1 cellular context compared by ENCODE assay signal in the genomic region with DNA sequence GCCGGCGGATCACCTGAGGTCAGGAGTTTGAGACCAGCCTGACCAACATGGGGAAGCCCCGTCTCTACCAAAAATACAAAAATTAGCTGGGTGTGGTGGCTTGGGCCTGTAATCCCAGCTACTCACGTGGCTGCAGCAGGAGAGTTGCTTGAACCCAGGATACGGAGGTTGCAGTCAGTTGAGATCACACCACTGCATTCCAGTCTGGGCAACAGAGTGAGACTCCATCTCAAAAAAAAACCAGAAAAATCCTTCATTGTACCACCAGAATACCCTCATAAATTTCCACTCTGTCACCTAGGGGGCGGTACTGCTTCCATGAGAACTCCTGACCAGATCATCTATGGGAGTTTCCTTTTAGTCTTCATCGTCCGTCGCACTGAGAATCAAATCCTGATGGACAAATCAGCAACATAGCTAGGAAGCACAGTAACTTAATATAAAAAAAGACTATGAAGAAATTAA.
TF ChIP-seq lines count a peak whose summit lies in the region.

No MANE protein-coding gene starts in this region.

TF ChIP-seq in GM12878, 131 proteins besides CTCF, POLR2A, EP300 and RAD21 (continued from another document and continues in another):
- TF ChIP-seq, protein P1, sequence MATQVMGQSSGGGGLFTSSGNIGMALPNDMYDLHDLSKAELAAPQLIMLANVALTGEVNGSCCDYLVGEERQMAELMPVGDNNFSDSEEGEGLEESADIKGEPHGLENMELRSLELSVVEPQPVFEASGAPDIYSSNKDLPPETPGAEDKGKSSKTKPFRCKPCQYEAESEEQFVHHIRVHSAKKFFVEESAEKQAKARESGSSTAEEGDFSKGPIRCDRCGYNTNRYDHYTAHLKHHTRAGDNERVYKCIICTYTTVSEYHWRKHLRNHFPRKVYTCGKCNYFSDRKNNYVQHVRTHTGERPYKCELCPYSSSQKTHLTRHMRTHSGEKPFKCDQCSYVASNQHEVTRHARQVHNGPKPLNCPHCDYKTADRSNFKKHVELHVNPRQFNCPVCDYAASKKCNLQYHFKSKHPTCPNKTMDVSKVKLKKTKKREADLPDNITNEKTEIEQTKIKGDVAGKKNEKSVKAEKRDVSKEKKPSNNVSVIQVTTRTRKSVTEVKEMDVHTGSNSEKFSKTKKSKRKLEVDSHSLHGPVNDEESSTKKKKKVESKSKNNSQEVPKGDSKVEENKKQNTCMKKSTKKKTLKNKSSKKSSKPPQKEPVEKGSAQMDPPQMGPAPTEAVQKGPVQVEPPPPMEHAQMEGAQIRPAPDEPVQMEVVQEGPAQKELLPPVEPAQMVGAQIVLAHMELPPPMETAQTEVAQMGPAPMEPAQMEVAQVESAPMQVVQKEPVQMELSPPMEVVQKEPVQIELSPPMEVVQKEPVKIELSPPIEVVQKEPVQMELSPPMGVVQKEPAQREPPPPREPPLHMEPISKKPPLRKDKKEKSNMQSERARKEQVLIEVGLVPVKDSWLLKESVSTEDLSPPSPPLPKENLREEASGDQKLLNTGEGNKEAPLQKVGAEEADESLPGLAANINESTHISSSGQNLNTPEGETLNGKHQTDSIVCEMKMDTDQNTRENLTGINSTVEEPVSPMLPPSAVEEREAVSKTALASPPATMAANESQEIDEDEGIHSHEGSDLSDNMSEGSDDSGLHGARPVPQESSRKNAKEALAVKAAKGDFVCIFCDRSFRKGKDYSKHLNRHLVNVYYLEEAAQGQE (IDR thresholded peaks at IDR 0.05; ENCODE audit: low read depth, low read length) = no peak
- no peak for TF ChIP-seq WRNIP1 (IDR thresholded peaks at IDR 0.05; ENCODE audit: borderline replicate concordance, low read depth, low read length)
- TF ChIP-seq, protein P2, sequence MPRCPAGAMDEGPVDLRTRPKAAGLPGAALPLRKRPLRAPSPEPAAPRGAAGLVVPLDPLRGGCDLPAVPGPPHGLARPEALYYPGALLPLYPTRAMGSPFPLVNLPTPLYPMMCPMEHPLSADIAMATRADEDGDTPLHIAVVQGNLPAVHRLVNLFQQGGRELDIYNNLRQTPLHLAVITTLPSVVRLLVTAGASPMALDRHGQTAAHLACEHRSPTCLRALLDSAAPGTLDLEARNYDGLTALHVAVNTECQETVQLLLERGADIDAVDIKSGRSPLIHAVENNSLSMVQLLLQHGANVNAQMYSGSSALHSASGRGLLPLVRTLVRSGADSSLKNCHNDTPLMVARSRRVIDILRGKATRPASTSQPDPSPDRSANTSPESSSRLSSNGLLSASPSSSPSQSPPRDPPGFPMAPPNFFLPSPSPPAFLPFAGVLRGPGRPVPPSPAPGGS (IDR thresholded peaks at IDR 0.05; ENCODE audit: borderline replicate concordance, insufficient read depth, low read depth, low read length, poor library complexity, severe bottlenecking) = no peak
- TF ChIP-seq SMAD1 (IDR thresholded peaks at IDR 0.05; ENCODE audit: low read depth, partially characterized antibody) = no peak
- TF ChIP-seq HDAC6 (IDR thresholded peaks at IDR 0.05; ENCODE audit: unreplicated experiment) = no peak
- no peak for TF ChIP-seq SIN3A (IDR thresholded peaks at IDR 0.05; ENCODE audit: low read depth, low read length)
- TF ChIP-seq ASH2L (IDR thresholded peaks at IDR 0.05; ENCODE audit: borderline replicate concordance, low read depth) = no peak
- TF ChIP-seq MYB (IDR thresholded peaks at IDR 0.05; ENCODE audit: borderline replicate concordance, low read depth, low read length) = no peak
- peak; percentile 55 for TF ChIP-seq IKZF1 (conservative IDR thresholded peaks at IDR 0.05)
- no peak for TF ChIP-seq PML (IDR thresholded peaks at IDR 0.05; ENCODE audit: low read length)
- TF ChIP-seq CBFB (IDR thresholded peaks at IDR 0.05; ENCODE audit: low read depth) = peak; percentile 44; the same call in 1 of the 2 replicates
- 0 out of 2 replicates have a peak, but pooled peaks have one; percentile 52 for TF ChIP-seq BACH1 (IDR thresholded peaks at IDR 0.05; ENCODE audit: borderline replicate concordance)
- no peak for TF ChIP-seq NFIC (IDR thresholded peaks at IDR 0.05; ENCODE audit: low read depth, low read length)
- peak; percentile 54 for TF ChIP-seq NBN (IDR thresholded peaks at IDR 0.05)
- no peak for TF ChIP-seq SPI1 (IDR thresholded peaks at IDR 0.05; ENCODE audit: borderline replicate concordance, insufficient read depth, low read depth, low read length)
- no peak for TF ChIP-seq SREBF1 (IDR thresholded peaks at IDR 0.05; ENCODE audit: low read length)
- TF ChIP-seq, protein P3, sequence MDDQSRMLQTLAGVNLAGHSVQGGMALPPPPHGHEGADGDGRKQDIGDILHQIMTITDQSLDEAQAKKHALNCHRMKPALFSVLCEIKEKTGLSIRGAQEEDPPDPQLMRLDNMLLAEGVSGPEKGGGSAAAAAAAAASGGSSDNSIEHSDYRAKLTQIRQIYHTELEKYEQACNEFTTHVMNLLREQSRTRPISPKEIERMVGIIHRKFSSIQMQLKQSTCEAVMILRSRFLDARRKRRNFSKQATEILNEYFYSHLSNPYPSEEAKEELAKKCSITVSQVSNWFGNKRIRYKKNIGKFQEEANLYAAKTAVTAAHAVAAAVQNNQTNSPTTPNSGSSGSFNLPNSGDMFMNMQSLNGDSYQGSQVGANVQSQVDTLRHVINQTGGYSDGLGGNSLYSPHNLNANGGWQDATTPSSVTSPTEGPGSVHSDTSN (IDR thresholded peaks at IDR 0.05; ENCODE audit: insufficient replicate concordance, low read depth, low read length) = no peak
- TF ChIP-seq MXI1 (IDR thresholded peaks at IDR 0.05; ENCODE audit: low read depth, low read length) = no peak
- no peak for TF ChIP-seq STAT1 (conservative IDR thresholded peaks at IDR 0.05)
- no peak for TF ChIP-seq RBBP5 (conservative IDR thresholded peaks at IDR 0.05)
- no peak for TF ChIP-seq ZNF217 (IDR thresholded peaks at IDR 0.05)
- TF ChIP-seq, protein P4, sequence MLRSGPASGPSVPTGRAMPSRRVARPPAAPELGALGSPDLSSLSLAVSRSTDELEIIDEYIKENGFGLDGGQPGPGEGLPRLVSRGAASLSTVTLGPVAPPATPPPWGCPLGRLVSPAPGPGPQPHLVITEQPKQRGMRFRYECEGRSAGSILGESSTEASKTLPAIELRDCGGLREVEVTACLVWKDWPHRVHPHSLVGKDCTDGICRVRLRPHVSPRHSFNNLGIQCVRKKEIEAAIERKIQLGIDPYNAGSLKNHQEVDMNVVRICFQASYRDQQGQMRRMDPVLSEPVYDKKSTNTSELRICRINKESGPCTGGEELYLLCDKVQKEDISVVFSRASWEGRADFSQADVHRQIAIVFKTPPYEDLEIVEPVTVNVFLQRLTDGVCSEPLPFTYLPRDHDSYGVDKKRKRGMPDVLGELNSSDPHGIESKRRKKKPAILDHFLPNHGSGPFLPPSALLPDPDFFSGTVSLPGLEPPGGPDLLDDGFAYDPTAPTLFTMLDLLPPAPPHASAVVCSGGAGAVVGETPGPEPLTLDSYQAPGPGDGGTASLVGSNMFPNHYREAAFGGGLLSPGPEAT (IDR thresholded peaks at IDR 0.05; ENCODE audit: low read depth) = no peak
- no peak; the same call in 1 of the 2 replicates for TF ChIP-seq LARP7 (IDR thresholded peaks at IDR 0.05)
- no peak for TF ChIP-seq SREBF2 (IDR thresholded peaks at IDR 0.05; ENCODE audit: low read length)
- TF ChIP-seq HDGF (IDR thresholded peaks at IDR 0.05) = peak; percentile 93
- TF ChIP-seq, protein P5, sequence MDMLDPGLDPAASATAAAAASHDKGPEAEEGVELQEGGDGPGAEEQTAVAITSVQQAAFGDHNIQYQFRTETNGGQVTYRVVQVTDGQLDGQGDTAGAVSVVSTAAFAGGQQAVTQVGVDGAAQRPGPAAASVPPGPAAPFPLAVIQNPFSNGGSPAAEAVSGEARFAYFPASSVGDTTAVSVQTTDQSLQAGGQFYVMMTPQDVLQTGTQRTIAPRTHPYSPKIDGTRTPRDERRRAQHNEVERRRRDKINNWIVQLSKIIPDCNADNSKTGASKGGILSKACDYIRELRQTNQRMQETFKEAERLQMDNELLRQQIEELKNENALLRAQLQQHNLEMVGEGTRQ (IDR thresholded peaks at IDR 0.05; ENCODE audit: borderline replicate concordance, low read depth, low read length) = no peak
- TF ChIP-seq ZSCAN29 (IDR thresholded peaks at IDR 0.05) = no peak
- no peak for TF ChIP-seq ZBED1 (IDR thresholded peaks at IDR 0.05; ENCODE audit: borderline replicate concordance)
- TF ChIP-seq, protein P6, sequence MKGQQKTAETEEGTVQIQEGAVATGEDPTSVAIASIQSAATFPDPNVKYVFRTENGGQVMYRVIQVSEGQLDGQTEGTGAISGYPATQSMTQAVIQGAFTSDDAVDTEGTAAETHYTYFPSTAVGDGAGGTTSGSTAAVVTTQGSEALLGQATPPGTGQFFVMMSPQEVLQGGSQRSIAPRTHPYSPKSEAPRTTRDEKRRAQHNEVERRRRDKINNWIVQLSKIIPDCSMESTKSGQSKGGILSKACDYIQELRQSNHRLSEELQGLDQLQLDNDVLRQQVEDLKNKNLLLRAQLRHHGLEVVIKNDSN (IDR thresholded peaks at IDR 0.05; ENCODE audit: borderline replicate concordance, extremely low read length, insufficient read depth, low read depth, low read length) = no peak
- TF ChIP-seq SMARCA5 (IDR thresholded peaks at IDR 0.05) = peak; percentile 52; the same call in 1 of the 2 replicates
- no peak for TF ChIP-seq TBL1XR1 (IDR thresholded peaks at IDR 0.05; ENCODE audit: low read depth, low read length)
- peak; percentile 80 for TF ChIP-seq NR2F1 (conservative IDR thresholded peaks at IDR 0.05)
- TF ChIP-seq JUND (IDR thresholded peaks at IDR 0.05; ENCODE audit: low read depth, low read length) = no peak
- no peak for TF ChIP-seq TCF7 (IDR thresholded peaks at IDR 0.05; ENCODE audit: borderline replicate concordance)
- TF ChIP-seq, protein P7, sequence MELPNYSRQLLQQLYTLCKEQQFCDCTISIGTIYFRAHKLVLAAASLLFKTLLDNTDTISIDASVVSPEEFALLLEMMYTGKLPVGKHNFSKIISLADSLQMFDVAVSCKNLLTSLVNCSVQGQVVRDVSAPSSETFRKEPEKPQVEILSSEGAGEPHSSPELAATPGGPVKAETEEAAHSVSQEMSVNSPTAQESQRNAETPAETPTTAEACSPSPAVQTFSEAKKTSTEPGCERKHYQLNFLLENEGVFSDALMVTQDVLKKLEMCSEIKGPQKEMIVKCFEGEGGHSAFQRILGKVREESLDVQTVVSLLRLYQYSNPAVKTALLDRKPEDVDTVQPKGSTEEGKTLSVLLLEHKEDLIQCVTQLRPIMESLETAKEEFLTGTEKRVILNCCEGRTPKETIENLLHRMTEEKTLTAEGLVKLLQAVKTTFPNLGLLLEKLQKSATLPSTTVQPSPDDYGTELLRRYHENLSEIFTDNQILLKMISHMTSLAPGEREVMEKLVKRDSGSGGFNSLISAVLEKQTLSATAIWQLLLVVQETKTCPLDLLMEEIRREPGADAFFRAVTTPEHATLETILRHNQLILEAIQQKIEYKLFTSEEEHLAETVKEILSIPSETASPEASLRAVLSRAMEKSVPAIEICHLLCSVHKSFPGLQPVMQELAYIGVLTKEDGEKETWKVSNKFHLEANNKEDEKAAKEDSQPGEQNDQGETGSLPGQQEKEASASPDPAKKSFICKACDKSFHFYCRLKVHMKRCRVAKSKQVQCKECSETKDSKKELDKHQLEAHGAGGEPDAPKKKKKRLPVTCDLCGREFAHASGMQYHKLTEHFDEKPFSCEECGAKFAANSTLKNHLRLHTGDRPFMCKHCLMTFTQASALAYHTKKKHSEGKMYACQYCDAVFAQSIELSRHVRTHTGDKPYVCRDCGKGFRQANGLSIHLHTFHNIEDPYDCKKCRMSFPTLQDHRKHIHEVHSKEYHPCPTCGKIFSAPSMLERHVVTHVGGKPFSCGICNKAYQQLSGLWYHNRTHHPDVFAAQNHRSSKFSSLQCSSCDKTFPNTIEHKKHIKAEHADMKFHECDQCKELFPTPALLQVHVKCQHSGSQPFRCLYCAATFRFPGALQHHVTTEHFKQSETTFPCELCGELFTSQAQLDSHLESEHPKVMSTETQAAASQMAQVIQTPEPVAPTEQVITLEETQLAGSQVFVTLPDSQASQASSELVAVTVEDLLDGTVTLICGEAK (IDR thresholded peaks at IDR 0.05; ENCODE audit: borderline replicate concordance) = no peak
- no peak for TF ChIP-seq BCL11A (IDR thresholded peaks at IDR 0.05; ENCODE audit: low read depth, low read length)
- peak; percentile 37 to 77; a peak in 3 of 4 replicates for TF ChIP-seq BHLHE40 (IDR thresholded peaks at IDR 0.05; ENCODE audit: borderline replicate concordance in 1 of 2, low read depth in 2 of 2, low read length in 1 of 2)
- TF ChIP-seq SP1 (IDR thresholded peaks at IDR 0.05; ENCODE audit: low read depth, low read length) = no peak
- no peak for TF ChIP-seq PAX5 (IDR thresholded peaks at IDR 0.05; ENCODE audit: borderline replicate concordance, low read depth, low read length)
- TF ChIP-seq SMC3 (IDR thresholded peaks at IDR 0.05; ENCODE audit: borderline replicate concordance, low read length) = no peak
- TF ChIP-seq FOS (IDR thresholded peaks at IDR 0.05; ENCODE audit: borderline replicate concordance, extremely low read depth, insufficient read length) = no peak
- TF ChIP-seq, protein P8, sequence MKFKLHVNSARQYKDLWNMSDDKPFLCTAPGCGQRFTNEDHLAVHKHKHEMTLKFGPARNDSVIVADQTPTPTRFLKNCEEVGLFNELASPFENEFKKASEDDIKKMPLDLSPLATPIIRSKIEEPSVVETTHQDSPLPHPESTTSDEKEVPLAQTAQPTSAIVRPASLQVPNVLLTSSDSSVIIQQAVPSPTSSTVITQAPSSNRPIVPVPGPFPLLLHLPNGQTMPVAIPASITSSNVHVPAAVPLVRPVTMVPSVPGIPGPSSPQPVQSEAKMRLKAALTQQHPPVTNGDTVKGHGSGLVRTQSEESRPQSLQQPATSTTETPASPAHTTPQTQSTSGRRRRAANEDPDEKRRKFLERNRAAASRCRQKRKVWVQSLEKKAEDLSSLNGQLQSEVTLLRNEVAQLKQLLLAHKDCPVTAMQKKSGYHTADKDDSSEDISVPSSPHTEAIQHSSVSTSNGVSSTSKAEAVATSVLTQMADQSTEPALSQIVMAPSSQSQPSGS (IDR thresholded peaks at IDR 0.05; ENCODE audit: low read length) = no peak; the same call in 1 of the 2 replicates
- TF ChIP-seq, protein P9, sequence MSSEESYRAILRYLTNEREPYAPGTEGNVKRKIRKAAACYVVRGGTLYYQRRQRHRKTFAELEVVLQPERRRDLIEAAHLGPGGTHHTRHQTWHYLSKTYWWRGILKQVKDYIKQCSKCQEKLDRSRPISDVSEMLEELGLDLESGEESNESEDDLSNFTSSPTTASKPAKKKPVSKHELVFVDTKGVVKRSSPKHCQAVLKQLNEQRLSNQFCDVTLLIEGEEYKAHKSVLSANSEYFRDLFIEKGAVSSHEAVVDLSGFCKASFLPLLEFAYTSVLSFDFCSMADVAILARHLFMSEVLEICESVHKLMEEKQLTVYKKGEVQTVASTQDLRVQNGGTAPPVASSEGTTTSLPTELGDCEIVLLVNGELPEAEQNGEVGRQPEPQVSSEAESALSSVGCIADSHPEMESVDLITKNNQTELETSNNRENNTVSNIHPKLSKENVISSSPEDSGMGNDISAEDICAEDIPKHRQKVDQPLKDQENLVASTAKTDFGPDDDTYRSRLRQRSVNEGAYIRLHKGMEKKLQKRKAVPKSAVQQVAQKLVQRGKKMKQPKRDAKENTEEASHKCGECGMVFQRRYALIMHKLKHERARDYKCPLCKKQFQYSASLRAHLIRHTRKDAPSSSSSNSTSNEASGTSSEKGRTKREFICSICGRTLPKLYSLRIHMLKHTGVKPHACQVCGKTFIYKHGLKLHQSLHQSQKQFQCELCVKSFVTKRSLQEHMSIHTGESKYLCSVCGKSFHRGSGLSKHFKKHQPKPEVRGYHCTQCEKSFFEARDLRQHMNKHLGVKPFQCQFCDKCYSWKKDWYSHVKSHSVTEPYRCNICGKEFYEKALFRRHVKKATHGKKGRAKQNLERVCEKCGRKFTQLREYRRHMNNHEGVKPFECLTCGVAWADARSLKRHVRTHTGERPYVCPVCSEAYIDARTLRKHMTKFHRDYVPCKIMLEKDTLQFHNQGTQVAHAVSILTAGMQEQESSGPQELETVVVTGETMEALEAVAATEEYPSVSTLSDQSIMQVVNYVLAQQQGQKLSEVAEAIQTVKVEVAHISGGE (CRISPR knock-in tag; IDR thresholded peaks at IDR 0.05) = no peak
